In the genomic region with DNA sequence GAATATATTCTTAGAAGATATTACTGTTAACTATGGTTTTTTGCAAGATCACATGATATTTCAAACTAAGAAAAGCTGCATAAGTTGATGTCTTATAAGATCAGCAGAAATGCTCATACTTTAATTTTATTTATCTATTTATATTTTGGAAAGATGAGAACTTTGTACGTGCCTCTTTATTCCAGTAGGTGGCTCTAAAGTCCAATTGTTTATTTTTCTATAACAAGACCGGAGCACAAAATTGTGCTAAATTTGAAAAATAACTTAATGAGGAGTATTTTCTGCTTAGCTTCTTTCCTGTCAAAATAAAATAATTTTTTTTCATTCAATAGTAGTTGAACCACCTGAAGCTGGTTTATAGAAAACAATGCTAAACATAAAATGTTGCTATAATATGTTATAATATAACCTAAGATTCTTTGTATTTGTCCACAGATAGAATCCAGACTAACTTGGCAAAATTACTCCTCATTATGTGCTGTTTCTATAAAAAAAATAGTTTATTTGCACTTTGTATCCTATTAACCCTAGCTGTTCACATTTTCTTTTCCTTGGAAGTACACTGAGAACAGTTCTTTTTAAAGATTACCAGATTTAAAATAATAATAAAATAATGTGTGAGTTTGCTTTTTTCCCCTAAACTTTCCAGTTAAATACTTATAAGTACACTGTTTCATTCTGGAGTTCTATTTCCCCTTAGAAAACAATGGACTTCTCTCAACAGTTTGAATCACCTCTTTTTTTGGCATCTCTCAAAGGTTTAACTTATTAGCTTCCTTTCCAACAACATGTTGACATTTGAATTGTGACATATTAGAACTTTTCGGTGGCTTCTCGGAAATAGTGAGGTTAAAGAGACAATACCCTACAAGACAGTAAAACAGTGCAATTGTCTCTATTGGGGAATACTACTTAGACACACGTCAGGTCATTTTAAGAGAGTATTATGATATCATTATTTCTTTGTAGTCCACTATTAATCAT, we compare ENCODE assay signal across 9 cellular contexts.
DNase-seq lines count a peak whose midpoint lies in the region; ATAC-seq, FAIRE-seq and TF ChIP-seq lines count a peak whose summit lies in the region.
"Had no signal": no experiment of that assay in that cellular context is flagged by ENCODE, and none has a peak within 500 bp of the region (broad histone marks: within the 10 kb centered on the region; RNA-seq: fewer than 3 reads in every experiment).

No MANE protein-coding gene starts in this region.

- no TSS peak for BruUV-seq in K562 (replicated peaks; lab: Mats Ljungman, UMichigan)

- no peak overlapping the region for H3K4me3 ChIP-seq in Jurkat, Clone E6-1 (ENCODE audit: low read length)
- H3K4me3 ChIP-seq in K562 (no peak overlapping the region), mesenchymal stem cell (ENCODE audit: insufficient read depth in 1 of 2, low read depth in 1 of 2, low read length in 2 of 2) (no peak overlapping the region)

- H3K27me3 ChIP-seq in K562 (ENCODE audit: control insufficient read depth in 2 of 2, insufficient read depth in 2 of 2, low read length in 2 of 2) (no peaks in the 10 kb centered on the region), mesenchymal stem cell (ENCODE audit: control insufficient read depth in 1 of 2, insufficient read depth in 1 of 2, low read length in 2 of 2) (no peaks in the 10 kb centered on the region)

- 68% methylated on average over 5 of the region's 5 CpGs for WGBS in K562 (ENCODE audit: insufficient coverage, low coverage, missing lambda C conversion rate)
- WGBS in mesenchymal stem cell, result 94% methylated on average over 2 of the region's 5 CpGs

- no peaks in the 10 kb centered on the region for H3K9me1 ChIP-seq in K562 (ENCODE audit: control insufficient read depth, insufficient read depth, low read length)

- H4K91ac ChIP-seq in mesenchymal stem cell (ENCODE audit: low read length), result no peak overlapping the region

- no peak overlapping the region for H2BK15ac ChIP-seq in mesenchymal stem cell (ENCODE audit: low read depth, poor library complexity, severe bottlenecking)

- no peak overlapping the region for H3K23ac ChIP-seq in mesenchymal stem cell (ENCODE audit: low read length in 2 of 2)

- intact Hi-C loops in CD14-positive monocyte (cut with micrococcal nuclease), result no loop called here
- intact Hi-C loops in K562 (cut with micrococcal nuclease), result loop anchor here (1.0 kb wide), 1 partner anchor 535 kb away; no protein-coding TSS in a partner anchor
- intact Hi-C loops in activated CD4-positive, alpha-beta memory T cell treated with anti-CD3 and anti-CD28 coated beads for 36 hours (cut with micrococcal nuclease), result no loop called here

- H3K9me3 ChIP-seq in K562 (replicated peaks; ENCODE audit: control insufficient read depth, insufficient read depth, low read depth, low read length), result no peaks in the 10 kb centered on the region
- H3K9me3 ChIP-seq in mesenchymal stem cell (ENCODE audit: control insufficient read depth, low read length), result no peaks in the 10 kb centered on the region

- H2AK5ac ChIP-seq in mesenchymal stem cell (ENCODE audit: low read length, severe bottlenecking), result no peak overlapping the region

- peak; percentile 60 to 62; a peak in 3 of 4 replicates for TF ChIP-seq RAD21 in K562 (CRISPR knock-in tag; conservative IDR thresholded peaks at IDR 0.05 in 1 of 2, IDR thresholded peaks at IDR 0.05 in 1 of 2)

- no peak overlapping the region for H2AFZ ChIP-seq in K562 (ENCODE audit: low read depth, low read length)
- no peak overlapping the region for H2AFZ ChIP-seq in mesenchymal stem cell (ENCODE audit: low read depth, low read length)

- in situ Hi-C loops in K562 (cut with MboI), result loop anchor here (25.0 kb wide), 1 partner anchor 829 kb away; the partner anchor contains the start of gene SEC62

- no peak for TF ChIP-seq EP300 in K562 (IDR thresholded peaks at IDR 0.05; ENCODE audit: low read length)

- DNase-seq in CD14-positive monocyte (ENCODE audit: low spot score), result no peak
- peak; percentile 7 for DNase-seq in Jurkat, Clone E6-1 (ENCODE audit: low read depth, low spot score)
- no peak for DNase-seq in K562 (ENCODE audit: extremely low read depth in 1 of 4, low spot score in 3 of 4)
- peak; percentile 31 for DNase-seq in mesenchymal stem cell
- no peak for DNase-seq in activated CD4-positive, alpha-beta memory T cell treated with anti-CD3 and anti-CD28 coated beads for 36 hours
- DNase-seq in medulla oblongata (ENCODE audit: extremely low spot score), result no peak

- ATAC-seq in K562 (peak; percentile 34; the same call in 1 of the 3 replicates), GM21526 (IDR thresholded peaks at IDR 0.05; ENCODE audit: low FRiP score, unreplicated experiment) (no peak), HG03135 (IDR thresholded peaks at IDR 0.05; ENCODE audit: unreplicated experiment) (no peak)

- no peak overlapping the region for H2BK120ac ChIP-seq in mesenchymal stem cell (ENCODE audit: low read depth, low read length)

- H3K4me1 Mint-ChIP-seq in CD14-positive monocyte, result no peaks in the 10 kb centered on the region
- no peaks in the 10 kb centered on the region for H3K4me1 Mint-ChIP-seq in activated CD4-positive, alpha-beta memory T cell treated with anti-CD3 and anti-CD28 coated beads for 36 hours (ENCODE audit: low read depth)
- H3K4me1 Mint-ChIP-seq: memory B cell had no signal

- H3K36me3 Mint-ChIP-seq in CD14-positive monocyte, result no peaks in the 10 kb centered on the region
- no peaks in the 10 kb centered on the region for H3K36me3 Mint-ChIP-seq in activated CD4-positive, alpha-beta memory T cell treated with anti-CD3 and anti-CD28 coated beads for 36 hours
- H3K36me3 Mint-ChIP-seq: memory B cell had no signal

- no peaks in the 10 kb centered on the region for H3K4me1 ChIP-seq in K562 (replicated peaks in 1 of 2; ENCODE audit: control insufficient read depth in 2 of 2, insufficient read depth in 2 of 2, low read length in 2 of 2)
- H3K4me1 ChIP-seq in mesenchymal stem cell (ENCODE audit: control insufficient read depth, insufficient read depth, low read depth, low read length), result peaks cover 3% of the 10 kb centered on the region

- H3K27ac ChIP-seq in K562 (ENCODE audit: extremely low read depth, low read depth, low read length), result no peak overlapping the region
- no peak overlapping the region for H3K27ac ChIP-seq in mesenchymal stem cell (ENCODE audit: low read length, poor library complexity, severe bottlenecking)

- H3K36me3 ChIP-seq in K562 (ENCODE audit: control insufficient read depth, insufficient read depth, low read length) (peaks cover 43% of the 10 kb centered on the region; the same call in 2 of the 3 replicates), mesenchymal stem cell (ENCODE audit: control insufficient read depth in 1 of 2, insufficient read depth in 2 of 2, low read depth in 1 of 2, low read length in 2 of 2) (no peaks in the 10 kb centered on the region)

- CTCF ChIA-PET in K562 (lab: Yijun Ruan, JAX; ENCODE audit: low intra/inter-chr PET ratio), result interaction anchor here (0.7 kb wide), 1 partner anchor 536 kb away, joined by 3 read pairs; no protein-coding TSS in a partner anchor
- CTCF ChIA-PET in activated CD4-positive, alpha-beta memory T cell treated with anti-CD3 and anti-CD28 coated beads for 36 hours (lab: Charles Lee), result interaction anchor here (2.5 kb wide), 1 partner anchor 16 kb away, joined by 9 read pairs; no protein-coding TSS in a partner anchor

- peak; percentile 29 for FAIRE-seq in K562 (lab: Jason Lieb, UNC)

- no peak overlapping the region for H3K4me3 Mint-ChIP-seq in CD14-positive monocyte
- no peak overlapping the region for H3K4me3 Mint-ChIP-seq in activated CD4-positive, alpha-beta memory T cell treated with anti-CD3 and anti-CD28 coated beads for 36 hours
- H3K4me3 Mint-ChIP-seq: memory B cell had no signal

- TF ChIP-seq CTCF in CD14-positive monocyte (IDR thresholded peaks at IDR 0.05), result peak; percentile 16
- peak in 2 of 3 experiments; percentile 13 to 63; a peak in 3 of 6 replicates for TF ChIP-seq CTCF in K562 (IDR thresholded peaks at IDR 0.05 in 2 of 3, conservative IDR thresholded peaks at IDR 0.05 in 1 of 3; ENCODE audit: insufficient read depth in 2 of 3, low read depth in 1 of 3, low read length in 3 of 3)

- peaks cover 8% of the 10 kb centered on the region for H3K79me1 ChIP-seq in mesenchymal stem cell (replicated peaks; ENCODE audit: low read length, poor library complexity, severe bottlenecking)

- H3K79me2 ChIP-seq in K562 (ENCODE audit: control insufficient read depth, insufficient read depth, low read length), result peaks cover 3% of the 10 kb centered on the region; the same call in 1 of the 3 replicates

- no peak overlapping the region for H2BK5ac ChIP-seq in mesenchymal stem cell (ENCODE audit: low read depth, low read length, poor library complexity, severe bottlenecking)

- no peak overlapping the region for H2BK12ac ChIP-seq in mesenchymal stem cell (ENCODE audit: low read length in 2 of 2)

- H3K9ac ChIP-seq in K562 (ENCODE audit: insufficient read depth in 1 of 2, low read depth in 2 of 2, low read length in 2 of 2) (no peak overlapping the region), mesenchymal stem cell (ENCODE audit: low read length) (no peak overlapping the region)

- TF ChIP-seq POLR2A in K562 (conservative IDR thresholded peaks at IDR 0.05), result no peak

- peaks cover 2 to 6% (median 3%) of the 10 kb centered on the region in 3 donors for H3K27me3 Mint-ChIP-seq in CD14-positive monocyte (ENCODE audit: low read depth in 3 of 3)
- peaks cover 10% of the 10 kb centered on the region for H3K27me3 Mint-ChIP-seq in activated CD4-positive, alpha-beta memory T cell treated with anti-CD3 and anti-CD28 coated beads for 36 hours

- H3K18ac ChIP-seq in mesenchymal stem cell (ENCODE audit: low read depth in 1 of 2, low read length in 2 of 2), result no peak overlapping the region

- H3K4ac ChIP-seq in mesenchymal stem cell (ENCODE audit: low read depth in 1 of 2, low read length in 2 of 2), result no peak overlapping the region

- H3K4me2 ChIP-seq in K562 (ENCODE audit: insufficient read depth, low read length), result no peak overlapping the region
- H3K4me2 ChIP-seq in mesenchymal stem cell (ENCODE audit: low read length, poor library complexity, severe bottlenecking), result no peak overlapping the region

- no peaks in the 10 kb centered on the region for H3K9me3 Mint-ChIP-seq in CD14-positive monocyte
- H3K9me3 Mint-ChIP-seq in activated CD4-positive, alpha-beta memory T cell treated with anti-CD3 and anti-CD28 coated beads for 36 hours, result no peaks in the 10 kb centered on the region
- H3K9me3 Mint-ChIP-seq: memory B cell had no signal

- POLR2A ChIA-PET in K562 (lab: Yijun Ruan, JAX), result no interaction called here
- POLR2A ChIA-PET in activated CD4-positive, alpha-beta memory T cell treated with anti-CD3 and anti-CD28 coated beads for 36 hours (lab: Charles Lee), result no interaction called here

- H4K8ac ChIP-seq in mesenchymal stem cell (ENCODE audit: low read length), result no peak overlapping the region

- H4K20me1 ChIP-seq in K562 (replicated peaks; ENCODE audit: control insufficient read depth, insufficient read depth, low read length), result no peaks in the 10 kb centered on the region

- H3K27ac Mint-ChIP-seq in CD14-positive monocyte, result no peak overlapping the region
- no peak overlapping the region for H3K27ac Mint-ChIP-seq in activated CD4-positive, alpha-beta memory T cell treated with anti-CD3 and anti-CD28 coated beads for 36 hours
- H3K27ac Mint-ChIP-seq: memory B cell had no signal

- no peak overlapping the region for H3K14ac ChIP-seq in mesenchymal stem cell (ENCODE audit: low read length in 2 of 2)

Comparison
In these comparisons a context has a peak if more than half of its experiments do, and no peak if none do; other contexts are left out.
1. DNase-seq: peak in Jurkat, Clone E6-1 (single experiment) and mesenchymal stem cell (single experiment); none in CD14-positive monocyte (single experiment), K562 (0 of 4), activated CD4-positive, alpha-beta memory T cell treated with anti-CD3 and anti-CD28 coated beads for 36 hours (single experiment) and medulla oblongata (single experiment).